8 cellular contexts compared by ENCODE assay signal in genomic region chr4:20773144-20773997, GRCh38.
A peak's percentile ranks its signal among the peaks of the same experiment; 100 is the strongest.
DNase-seq lines count a peak whose midpoint lies in the region; ATAC-seq, FAIRE-seq and TF ChIP-seq lines count a peak whose summit lies in the region.

No MANE protein-coding gene starts in this region.

- H3K4me3 ChIP-seq in OCI-LY1 (ENCODE audit: low read depth, low read length, poor library complexity, severe bottlenecking): no peak overlapping the region

- peaks cover 24% of the 10 kb centered on the region for H3K4me1 Mint-ChIP-seq in brain

- no peak overlapping the region for H3K9ac ChIP-seq in OCI-LY1 (ENCODE audit: low read length)

- peak; percentile 85 for DNase-seq in DMS53 treated with DMSO at 0.1 percent for 48 hours (lab: John Stamatoyannopoulos, UW; ENCODE audit: unreplicated experiment)
- peak; percentile 41 for DNase-seq in GM20000 (ENCODE audit: low spot score)
- peak; percentile 41 for DNase-seq in HTR-8/SVneo (ENCODE audit: insufficient read length, low spot score)
- peak; percentile 84 for DNase-seq in iPS-NIHi7 (ENCODE audit: extremely low spot score)
- peak; percentile 26 for DNase-seq in stimulated activated CD4-positive, alpha-beta T cell treated with anti-CD3 and anti-CD28 coated beads, Interleukin-15, amount 100 ng/mL, for 24 hours

- no peaks in the 10 kb centered on the region for H3K9me3 ChIP-seq in OCI-LY1 (ENCODE audit: low read length)

- no peak for ATAC-seq in GM18520 (IDR thresholded peaks at IDR 0.05; ENCODE audit: unreplicated experiment)

- FAIRE-seq in HTR-8/SVneo (lab: Jason Lieb, UNC): no peak

- H2AFZ ChIP-seq in OCI-LY1 (ENCODE audit: low read length): no peak overlapping the region

- H3K4me3 Mint-ChIP-seq in brain: no peak overlapping the region

- no peaks in the 10 kb centered on the region for H3K9me2 ChIP-seq in OCI-LY1 (ENCODE audit: low read depth, low read length)

- H3K27me3 ChIP-seq in OCI-LY1 (ENCODE audit: insufficient read depth, low read length): no peaks in the 10 kb centered on the region

- no peak overlapping the region for H3K4me2 ChIP-seq in OCI-LY1 (ENCODE audit: low read length)

- no peaks in the 10 kb centered on the region for H4K20me1 ChIP-seq in OCI-LY1 (ENCODE audit: insufficient read depth, low read length)

- no peaks in the 10 kb centered on the region for H3K9me3 Mint-ChIP-seq in brain

- no peaks in the 10 kb centered on the region for H3K27me3 Mint-ChIP-seq in brain

- H3K27ac Mint-ChIP-seq in brain: no peak overlapping the region

- TF ChIP-seq CTCF in GM20000 (IDR thresholded peaks at IDR 0.05; ENCODE audit: extremely low read depth, missing control alignments) (peak; percentile 47), OCI-LY1 (IDR thresholded peaks at IDR 0.05; ENCODE audit: low read length) (peak; percentile 41; the same call in 1 of the 2 replicates), brain (conservative IDR thresholded peaks at IDR 0.05) (peak; percentile 85 to 87)

- no peaks in the 10 kb centered on the region for H3K36me3 ChIP-seq in OCI-LY1 (ENCODE audit: insufficient read depth, low read length)

- H3K4me1 ChIP-seq in OCI-LY1 (ENCODE audit: insufficient read depth, low read length, severe bottlenecking): no peaks in the 10 kb centered on the region

- no peak overlapping the region for H3K27ac ChIP-seq in OCI-LY1 (ENCODE audit: low read depth, low read length, poor library complexity, severe bottlenecking)

- no peaks in the 10 kb centered on the region for H3F3A ChIP-seq in OCI-LY1 (ENCODE audit: insufficient read depth, low read length)

- no peaks in the 10 kb centered on the region for H3K79me2 ChIP-seq in OCI-LY1 (ENCODE audit: insufficient read depth, low read length)

- H3K36me3 Mint-ChIP-seq in brain: no peaks in the 10 kb centered on the region

Comparison
In these comparisons a context has a peak if more than half of its experiments do, and no peak if none do; other contexts are left out.
1. DNase-seq: peak in every context shown above with its lines; median percentile 85 in DMS53 treated with DMSO at 0.1 percent for 48 hours; 84 in iPS-NIHi7; 41 in GM20000; 41 in HTR-8/SVneo; 26 in stimulated activated CD4-positive, alpha-beta T cell treated with anti-CD3 and anti-CD28 coated beads, Interleukin-15, amount 100 ng/mL, for 24 hours.